Comparison of ENCODE assay signal across 25 cellular contexts in the genomic region with DNA sequence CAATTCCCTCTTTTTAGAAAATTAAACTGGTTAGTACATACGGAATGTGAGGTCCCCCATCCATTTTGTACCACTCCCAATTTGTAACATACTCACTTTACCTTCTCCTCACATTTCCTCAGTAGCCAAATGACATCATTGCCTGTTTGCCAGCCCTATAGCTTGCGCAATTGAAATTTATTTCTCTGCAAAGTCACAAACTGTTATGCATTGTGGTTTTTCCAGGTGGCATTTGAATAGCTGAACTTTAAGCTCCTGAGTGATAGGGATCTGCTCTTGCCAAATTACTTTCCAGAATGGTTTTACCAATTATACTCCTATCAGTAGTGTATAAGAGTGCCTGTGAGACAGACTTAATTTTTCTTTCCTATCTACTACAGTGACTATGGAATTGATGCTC. TPM values are rescaled to one million over a fixed set of nuclear protein-coding genes. Genes with fewer than 3 reads are reported as not detected.
DNase-seq lines count a peak whose midpoint lies in the region; ATAC-seq and TF ChIP-seq lines count a peak whose summit lies in the region.
"Had no signal": no experiment of that assay in that cellular context is flagged by ENCODE, and none has a peak within 500 bp of the region (broad histone marks: within the 10 kb centered on the region; RNA-seq: fewer than 3 reads in every experiment).

No MANE protein-coding gene starts in this region.

- DNase-seq in EH (ENCODE audit: low read depth) (peak; percentile 21), LHCN-M2 (ENCODE audit: low read depth) (peak; percentile 38), mammary epithelial cell (peak; percentile 58), glomerular visceral epithelial cell (ENCODE audit: extremely low spot score) (peak; percentile 1), brain microvascular endothelial cell (no peak), DMS79 treated with DMSO at 0.1 percent for 48 hours (lab: John Stamatoyannopoulos, UW) (no peak), upper lobe of right lung (no peak)
- DNase-seq: activated CD4-positive, alpha-beta T cell treated with anti-CD3 and anti-CD28 coated beads for 48 hours; body of pancreas; gastrocnemius medialis; GDM1; GOT3; Kasumi-1; naive thymus-derived CD8-positive, alpha-beta T cell; NCI-H1436; NCI-H524 treated with DMSO at 0.1 percent for 48 hours; pancreas; sigmoid colon; thyroid gland had no signal

- CTCF ChIA-PET in mammary epithelial cell (lab: Charles Lee; ENCODE audit: low non-redundant PET): interaction anchor here (0.6 kb wide), 1 partner anchor 252 kb away, joined by 4 read pairs; no protein-coding TSS in a partner anchor

- H2AFZ ChIP-seq in mammary epithelial cell (ENCODE audit: low read depth, low read length): no peak overlapping the region

- H3K4me3 ChIP-seq in mammary epithelial cell (replicated peaks in 1 of 3; ENCODE audit: insufficient read depth in 1 of 3, low read depth in 2 of 3, low read length in 3 of 3) (no peak overlapping the region), brain microvascular endothelial cell (ENCODE audit: low read depth, low read length) (no peak overlapping the region), upper lobe of right lung (no peak overlapping the region)
- H3K4me3 ChIP-seq: body of pancreas, coronary artery, gastrocnemius medialis, GM12878, pancreas, sigmoid colon, thyroid gland had no signal

- BruUV-seq in mammary epithelial cell (replicated peaks; lab: Mats Ljungman, UMichigan): no TSS peak

- H3K4me2 ChIP-seq in mammary epithelial cell (ENCODE audit: insufficient read depth, low read depth, low read length): peak overlapping the region; percentile 16

- TF ChIP-seq CTCF in mammary epithelial cell (conservative IDR thresholded peaks at IDR 0.05 in 1 of 2, IDR thresholded peaks at IDR 0.05 in 1 of 2; ENCODE audit: extremely low read depth in 1 of 2, insufficient read depth in 1 of 2, low read depth in 1 of 2, low read length in 2 of 2) (no peak), brain microvascular endothelial cell (IDR thresholded peaks at IDR 0.05; ENCODE audit: low read depth, low read length, missing control alignments) (no peak), upper lobe of right lung (IDR thresholded peaks at IDR 0.05) (no peak)

- H3K27ac ChIP-seq in mammary epithelial cell (ENCODE audit: insufficient read depth, low read depth, low read length): no peak overlapping the region
- no peak overlapping the region for H3K27ac ChIP-seq in brain microvascular endothelial cell
- no peak overlapping the region for H3K27ac ChIP-seq in upper lobe of right lung
- H3K27ac ChIP-seq: body of pancreas, coronary artery, gastrocnemius medialis, pancreas, thyroid gland had no signal

- intact Hi-C loops in mammary epithelial cell (cut with micrococcal nuclease): no loop called here
- intact Hi-C loops in upper lobe of right lung (cut with DNase I): no loop called here

- in situ Hi-C loops in mammary epithelial cell (cut with MboI; ENCODE audit: low sequenced_read_pairs in 2 of 2) (no loop called here), brain microvascular endothelial cell (cut with HindIII; ENCODE audit: low pct_ligation_motif_present, low sequenced_read_pairs) (no loop called here)

- H3K4me1 ChIP-seq in mammary epithelial cell (ENCODE audit: insufficient read depth, low read length) (peaks cover 14% of the 10 kb centered on the region), upper lobe of right lung (no peaks in the 10 kb centered on the region)
- H3K4me1 ChIP-seq: body of pancreas, gastrocnemius medialis, pancreas, sigmoid colon, thyroid gland had no signal

- peaks cover 76% of the 10 kb centered on the region for H3K79me2 ChIP-seq in mammary epithelial cell (ENCODE audit: insufficient read depth, low read length)

- H4K20me1 ChIP-seq in mammary epithelial cell (ENCODE audit: insufficient read depth, low read length): no peaks in the 10 kb centered on the region

- ATAC-seq in GM18858 (IDR thresholded peaks at IDR 0.05; ENCODE audit: unreplicated experiment) (no peak), upper lobe of right lung (no peak)
- ATAC-seq: body of pancreas; gastrocnemius medialis; GM12878; naive thymus-derived CD8-positive, alpha-beta T cell; pancreas; Right ventricle myocardium inferior; stimulated activated memory B cell treated with anti-CD40 and anti-IgM and Interleukin-4, amounts not matched to agents 10 μg/mL and 1 μg/mL and 100 μg/mL, for 72 hours had no signal

- no peaks in the 10 kb centered on the region for H3K27me3 ChIP-seq in mammary epithelial cell (ENCODE audit: insufficient read depth, low read length)
- H3K27me3 ChIP-seq in brain microvascular endothelial cell (replicated peaks): no peaks in the 10 kb centered on the region
- H3K27me3 ChIP-seq in upper lobe of right lung: no peaks in the 10 kb centered on the region
- H3K27me3 ChIP-seq: body of pancreas, gastrocnemius medialis, pancreas, sigmoid colon, thyroid gland had no signal

- H3K36me3 ChIP-seq in mammary epithelial cell (ENCODE audit: insufficient read depth, low read length) (peaks cover 5% of the 10 kb centered on the region), brain microvascular endothelial cell (replicated peaks) (no peaks in the 10 kb centered on the region), upper lobe of right lung (no peaks in the 10 kb centered on the region)
- H3K36me3 ChIP-seq: pancreas, sigmoid colon, thyroid gland had no signal

- dilution Hi-C loops in mammary epithelial cell (cut with HindIII; ENCODE audit: low sequenced_read_pairs): no loop called here

- H3K9me3 ChIP-seq in mammary epithelial cell (replicated peaks; ENCODE audit: insufficient read depth, low read length): no peaks in the 10 kb centered on the region
- H3K9me3 ChIP-seq in upper lobe of right lung: no peaks in the 10 kb centered on the region
- H3K9me3 ChIP-seq: body of pancreas, gastrocnemius medialis, pancreas, sigmoid colon, thyroid gland had no signal

- H3K9ac ChIP-seq in mammary epithelial cell (ENCODE audit: insufficient read depth, low read length): no peak overlapping the region

- WGBS in mammary epithelial cell (ENCODE audit: low coverage, missing lambda C conversion rate): 85% methylated on average over 2 of the region's 2 CpGs

RNA-seq across cellular contexts. Expression of gene COL4A5, which starts 7.7 kb away (rescaled TPM):
- 20.7 and 23.3 TPM in 2 replicates for total RNA-seq in LHCN-M2 (2014; rRNA removed)
- 13.1 TPM for polyA plus RNA-seq in LHCN-M2 (2012)
- 100 to 1,000 TPM; 123 to 132 TPM for total RNA-seq in mammary epithelial cell
- polyA plus RNA-seq in mammary epithelial cell: 58.9 TPM
- polyA minus RNA-seq in mammary epithelial cell: 166 TPM
- 26.6 TPM for total RNA-seq in upper lobe of right lung
- total RNA-seq: naive thymus-derived CD8-positive, alpha-beta T cell had no signal
- polyA plus RNA-seq: CD14-positive monocyte; naive thymus-derived CD8-positive, alpha-beta T cell had no signal

RNA-seq across cellular contexts. Expression of gene COL4A6, which starts 9.1 kb away (rescaled TPM):
- total RNA-seq in LHCN-M2 (2014; rRNA removed) (0.75 and 0.83 TPM in 2 replicates), mammary epithelial cell (10 to 100 TPM; 33.7 to 48.6 TPM), upper lobe of right lung (1.8 TPM)
- 0.50 TPM for polyA plus RNA-seq in LHCN-M2 (2012)
- 24.7 TPM for polyA plus RNA-seq in mammary epithelial cell
- polyA minus RNA-seq in mammary epithelial cell: 27.3 TPM
- total RNA-seq: naive thymus-derived CD8-positive, alpha-beta T cell had no signal
- polyA plus RNA-seq: CD14-positive monocyte; naive thymus-derived CD8-positive, alpha-beta T cell had no signal

Comparison
In these comparisons a context has a peak if more than half of its experiments do, and no peak if none do; other contexts are left out.
1. DNase-seq: peak in EH (single experiment), LHCN-M2 (single experiment), mammary epithelial cell (single experiment) and glomerular visceral epithelial cell (single experiment); none in brain microvascular endothelial cell (single experiment), DMS79 treated with DMSO at 0.1 percent for 48 hours (single experiment) and upper lobe of right lung (single experiment).
2. RNA of gene COL4A6, which starts 9.1 kb away (total RNA-seq): 33.7 to 48.6 TPM in mammary epithelial cell; 1.8 TPM in upper lobe of right lung (single experiment) and 0.75 to 0.83 TPM in LHCN-M2; every median in the first group is over 10 times any median in the second.